Comparison of ENCODE assay signal across 14 cellular contexts in genomic region chr15:33190539-33190938, GRCh38. TPM values are rescaled to one million over a fixed set of nuclear protein-coding genes. Genes with fewer than 3 reads are reported as not detected.
DNase-seq lines count a peak whose midpoint lies in the region; ATAC-seq lines count a peak whose summit lies in the region.
"Had no signal": no experiment of that assay in that cellular context is flagged by ENCODE, and none has a peak within 500 bp of the region (broad histone marks: within the 10 kb centered on the region; RNA-seq: fewer than 3 reads in every experiment).

No MANE protein-coding gene starts in this region.

- peaks cover 15% of the 10 kb centered on the region for H3K4me1 Mint-ChIP-seq in activated naive CD8-positive, alpha-beta T cell treated with anti-CD3 and anti-CD28 coated beads, Interleukin-2, amount 50 U/mL, for 24 hours
- peaks cover 11% of the 10 kb centered on the region for H3K4me1 Mint-ChIP-seq in activated naive CD8-positive, alpha-beta T cell treated with anti-CD3 and anti-CD28 coated beads for 36 hours
- H3K4me1 Mint-ChIP-seq in T-helper 2 cell treated with Interferon-gamma antibody and Interleukin-4, amounts not matched to agents 5 μg/mL and 100 μg/mL, for 36 hours (ENCODE audit: low read depth) = peaks cover 26% of the 10 kb centered on the region

- no peaks in the 10 kb centered on the region for H3K9me3 Mint-ChIP-seq in activated naive CD8-positive, alpha-beta T cell treated with anti-CD3 and anti-CD28 coated beads, Interleukin-2, amount 50 U/mL, for 24 hours
- H3K9me3 Mint-ChIP-seq in activated naive CD8-positive, alpha-beta T cell treated with anti-CD3 and anti-CD28 coated beads for 36 hours = no peaks in the 10 kb centered on the region
- no peaks in the 10 kb centered on the region for H3K9me3 Mint-ChIP-seq in T-helper 2 cell treated with Interferon-gamma antibody and Interleukin-4, amounts not matched to agents 5 μg/mL and 100 μg/mL, for 36 hours

- H3K4me3 Mint-ChIP-seq in activated naive CD8-positive, alpha-beta T cell treated with anti-CD3 and anti-CD28 coated beads, Interleukin-2, amount 50 U/mL, for 24 hours = no peak overlapping the region
- no peak overlapping the region for H3K4me3 Mint-ChIP-seq in activated naive CD8-positive, alpha-beta T cell treated with anti-CD3 and anti-CD28 coated beads for 36 hours
- H3K4me3 Mint-ChIP-seq in T-helper 2 cell treated with Interferon-gamma antibody and Interleukin-4, amounts not matched to agents 5 μg/mL and 100 μg/mL, for 36 hours = no peak overlapping the region

- DNase-seq in activated CD4-positive, alpha-beta T cell treated with anti-CD3 and anti-CD28 coated beads for 48 hours = peak; percentile 56
- DNase-seq in activated CD4-positive, alpha-beta T cell treated with anti-CD3 and anti-CD28 coated beads, Interleukin-2, amount 50 U/mL, for 4 hours = no peak
- no peak for DNase-seq in activated naive CD8-positive, alpha-beta T cell treated with anti-CD3 and anti-CD28 coated beads, Interleukin-2, amount 50 U/mL, for 24 hours
- DNase-seq in activated naive CD8-positive, alpha-beta T cell treated with anti-CD3 and anti-CD28 coated beads for 36 hours = no peak
- peak; percentile 50 for DNase-seq in T-helper 2 cell treated with Interferon-gamma antibody and Interleukin-4, amounts not matched to agents 5 μg/mL and 100 μg/mL, for 36 hours (ENCODE audit: low spot score)
- peak; percentile 49 for DNase-seq in stimulated activated CD8-positive, alpha-beta memory T cell treated with anti-CD3 and anti-CD28 coated beads, Interleukin-4, amount 100 ng/mL, for 48 hours
- DNase-seq: DMS 273 treated with DMSO at 0.1 percent for 48 hours, H7, NCI-H1105 treated with DMSO at 0.1 percent for 48 hours, NCI-H187, NCI-H446 had no signal

- ATAC-seq in activated naive CD8-positive, alpha-beta T cell treated with anti-CD3 and anti-CD28 coated beads, Interleukin-2, amount 50 U/mL, for 24 hours = peak; percentile 26
- ATAC-seq in HG03196 (IDR thresholded peaks at IDR 0.05; ENCODE audit: unreplicated experiment) (no peak), HG03039 (IDR thresholded peaks at IDR 0.05; ENCODE audit: unreplicated experiment) (no peak)
- ATAC-seq: HepG2 had no signal

- H3K36me3 Mint-ChIP-seq in activated naive CD8-positive, alpha-beta T cell treated with anti-CD3 and anti-CD28 coated beads, Interleukin-2, amount 50 U/mL, for 24 hours (ENCODE audit: low read depth) = no peaks in the 10 kb centered on the region
- H3K36me3 Mint-ChIP-seq in activated naive CD8-positive, alpha-beta T cell treated with anti-CD3 and anti-CD28 coated beads for 36 hours = no peaks in the 10 kb centered on the region
- H3K36me3 Mint-ChIP-seq in T-helper 2 cell treated with Interferon-gamma antibody and Interleukin-4, amounts not matched to agents 5 μg/mL and 100 μg/mL, for 36 hours (ENCODE audit: low read depth) = no peaks in the 10 kb centered on the region

- H3K27me3 Mint-ChIP-seq in activated naive CD8-positive, alpha-beta T cell treated with anti-CD3 and anti-CD28 coated beads, Interleukin-2, amount 50 U/mL, for 24 hours = peaks cover 14% of the 10 kb centered on the region
- peaks cover 54% of the 10 kb centered on the region for H3K27me3 Mint-ChIP-seq in activated naive CD8-positive, alpha-beta T cell treated with anti-CD3 and anti-CD28 coated beads for 36 hours
- H3K27me3 Mint-ChIP-seq in T-helper 2 cell treated with Interferon-gamma antibody and Interleukin-4, amounts not matched to agents 5 μg/mL and 100 μg/mL, for 36 hours (ENCODE audit: low read depth) = peaks cover 56% of the 10 kb centered on the region

- no peak overlapping the region for H3K27ac Mint-ChIP-seq in activated naive CD8-positive, alpha-beta T cell treated with anti-CD3 and anti-CD28 coated beads, Interleukin-2, amount 50 U/mL, for 24 hours
- H3K27ac Mint-ChIP-seq in activated naive CD8-positive, alpha-beta T cell treated with anti-CD3 and anti-CD28 coated beads for 36 hours = no peak overlapping the region
- no peak overlapping the region for H3K27ac Mint-ChIP-seq in T-helper 2 cell treated with Interferon-gamma antibody and Interleukin-4, amounts not matched to agents 5 μg/mL and 100 μg/mL, for 36 hours

RNA-seq across cellular contexts. Expression of gene FMN1, which starts 4.0 kb away (rescaled TPM):
- total RNA-seq in activated naive CD8-positive, alpha-beta T cell treated with anti-CD3 and anti-CD28 coated beads for 36 hours = under 1 TPM; 0.14 to 0.31 TPM

Comparison
In these comparisons a context has a peak if more than half of its experiments do, and no peak if none do; other contexts are left out.
1. DNase-seq: peak in activated CD4-positive, alpha-beta T cell treated with anti-CD3 and anti-CD28 coated beads for 48 hours (single experiment), T-helper 2 cell treated with Interferon-gamma antibody and Interleukin-4, amounts not matched to agents 5 μg/mL and 100 μg/mL, for 36 hours (single experiment) and stimulated activated CD8-positive, alpha-beta memory T cell treated with anti-CD3 and anti-CD28 coated beads, Interleukin-4, amount 100 ng/mL, for 48 hours (single experiment); none in activated CD4-positive, alpha-beta T cell treated with anti-CD3 and anti-CD28 coated beads, Interleukin-2, amount 50 U/mL, for 4 hours (0 of 2), activated naive CD8-positive, alpha-beta T cell treated with anti-CD3 and anti-CD28 coated beads, Interleukin-2, amount 50 U/mL, for 24 hours (single experiment) and activated naive CD8-positive, alpha-beta T cell treated with anti-CD3 and anti-CD28 coated beads for 36 hours (single experiment).